ENCODE assay signal across 8 cellular contexts in genomic region chr16:28823291-28823718, GRCh38. TPM values are rescaled to one million over a fixed set of nuclear protein-coding genes. Genes with fewer than 3 reads are reported as not detected.
DNase-seq lines count a peak whose midpoint lies in the region; ATAC-seq lines count a peak whose summit lies in the region.

No MANE protein-coding gene starts in this region.

- H3K9me3 ChIP-seq in iPS-18c (ENCODE audit: control insufficient read depth, insufficient read depth, low read length), result no peaks in the 10 kb centered on the region
- H3K9me3 ChIP-seq in subcutaneous abdominal adipose tissue (ENCODE audit: control insufficient read depth in 5 of 5, low read length in 5 of 5), result peaks cover 0 to 3% (median 0%) of the 10 kb centered on the region in 5 donors

- peak overlapping the region; percentile 95 for H3K27ac ChIP-seq in subcutaneous abdominal adipose tissue (ENCODE audit: low read depth, low read length)

- H3K4me3 Mint-ChIP-seq in activated naive CD8-positive, alpha-beta T cell treated with anti-CD3 and anti-CD28 coated beads, Interleukin-2, amount 50 U/mL, for 24 hours, result peak overlapping the region; percentile 98

- peaks cover 57% of the 10 kb centered on the region for H3K4me1 Mint-ChIP-seq in activated naive CD8-positive, alpha-beta T cell treated with anti-CD3 and anti-CD28 coated beads, Interleukin-2, amount 50 U/mL, for 24 hours

- no peak for DNase-seq in activated naive CD8-positive, alpha-beta T cell treated with anti-CD3 and anti-CD28 coated beads, Interleukin-2, amount 50 U/mL, for 24 hours
- DNase-seq in dermis blood vessel endothelial cell, result no peak

- H3K9ac ChIP-seq in subcutaneous abdominal adipose tissue (ENCODE audit: low read length in 5 of 5), result peak overlapping the region in 4 of 5 donors; percentile 96 to 100 (median 99)

- H3K27me3 Mint-ChIP-seq in activated naive CD8-positive, alpha-beta T cell treated with anti-CD3 and anti-CD28 coated beads, Interleukin-2, amount 50 U/mL, for 24 hours, result peaks cover 5% of the 10 kb centered on the region

- no peaks in the 10 kb centered on the region for H3K27me3 ChIP-seq in subcutaneous abdominal adipose tissue (ENCODE audit: control insufficient read depth in 5 of 5, insufficient read depth in 4 of 5, low read length in 5 of 5)

- H3K36me3 Mint-ChIP-seq in activated naive CD8-positive, alpha-beta T cell treated with anti-CD3 and anti-CD28 coated beads, Interleukin-2, amount 50 U/mL, for 24 hours (ENCODE audit: low read depth), result peaks cover 65% of the 10 kb centered on the region

- ATAC-seq in GM18870 (IDR thresholded peaks at IDR 0.05; ENCODE audit: unreplicated experiment), result peak; percentile 7
- ATAC-seq in HG03097 (IDR thresholded peaks at IDR 0.05; ENCODE audit: low FRiP score, unreplicated experiment), result peak; percentile 15
- ATAC-seq in activated naive CD8-positive, alpha-beta T cell treated with anti-CD3 and anti-CD28 coated beads, Interleukin-2, amount 50 U/mL, for 24 hours, result no peak
- ATAC-seq in GM21526 (IDR thresholded peaks at IDR 0.05; ENCODE audit: low FRiP score, unreplicated experiment), result no peak
- ATAC-seq in HG03432 (IDR thresholded peaks at IDR 0.05; ENCODE audit: unreplicated experiment), result no peak

- H3K9me3 Mint-ChIP-seq in activated naive CD8-positive, alpha-beta T cell treated with anti-CD3 and anti-CD28 coated beads, Interleukin-2, amount 50 U/mL, for 24 hours, result no peaks in the 10 kb centered on the region

- H3K27ac Mint-ChIP-seq in activated naive CD8-positive, alpha-beta T cell treated with anti-CD3 and anti-CD28 coated beads, Interleukin-2, amount 50 U/mL, for 24 hours, result peak overlapping the region; percentile 93

- peaks cover 9 to 33% (median 32%) of the 10 kb centered on the region in 5 donors for H3K36me3 ChIP-seq in subcutaneous abdominal adipose tissue (ENCODE audit: control insufficient read depth in 5 of 5, insufficient read depth in 5 of 5, low read length in 5 of 5)

- peaks cover 5 to 26% (median 23%) of the 10 kb centered on the region in 5 donors for H3K4me1 ChIP-seq in subcutaneous abdominal adipose tissue (ENCODE audit: control insufficient read depth in 5 of 5, insufficient read depth in 5 of 5, low read length in 5 of 5)

- peak overlapping the region; percentile 88 for H3K4me3 ChIP-seq in iPS-18c (ENCODE audit: insufficient read depth, low read depth, low read length)
- peak overlapping the region in 4 of 5 donors; percentile 87 to 95 (median 91) for H3K4me3 ChIP-seq in subcutaneous abdominal adipose tissue (ENCODE audit: low read depth in 1 of 5, low read length in 5 of 5)

RNA-seq across cellular contexts. Expression of gene ATXN2L, which starts 0.5 kb away (rescaled TPM):
- total RNA-seq in dermis blood vessel endothelial cell, result 33.5 and 74.3 TPM in 2 replicates

RNA-seq across cellular contexts. Expression of gene TUFM, which starts 22.8 kb away (rescaled TPM):
- 127 and 181 TPM in 2 replicates for total RNA-seq in dermis blood vessel endothelial cell

RNA-seq across cellular contexts. Expression of gene SH2B1, which starts 40.3 kb away (rescaled TPM):
- total RNA-seq in dermis blood vessel endothelial cell, result 9.4 and 13.0 TPM in 2 replicates

RNA-seq across cellular contexts. Expression of gene ATP2A1, which starts 55.0 kb away (rescaled TPM):
- not detected in 2 replicates for total RNA-seq in dermis blood vessel endothelial cell

Comparison
In these comparisons a context has a peak if more than half of its experiments do, and no peak if none do; other contexts are left out.
1. ATAC-seq: peak in GM18870 (single experiment) and HG03097 (single experiment); none in activated naive CD8-positive, alpha-beta T cell treated with anti-CD3 and anti-CD28 coated beads, Interleukin-2, amount 50 U/mL, for 24 hours (single experiment), GM21526 (single experiment) and HG03432 (single experiment).